In the genomic region with DNA sequence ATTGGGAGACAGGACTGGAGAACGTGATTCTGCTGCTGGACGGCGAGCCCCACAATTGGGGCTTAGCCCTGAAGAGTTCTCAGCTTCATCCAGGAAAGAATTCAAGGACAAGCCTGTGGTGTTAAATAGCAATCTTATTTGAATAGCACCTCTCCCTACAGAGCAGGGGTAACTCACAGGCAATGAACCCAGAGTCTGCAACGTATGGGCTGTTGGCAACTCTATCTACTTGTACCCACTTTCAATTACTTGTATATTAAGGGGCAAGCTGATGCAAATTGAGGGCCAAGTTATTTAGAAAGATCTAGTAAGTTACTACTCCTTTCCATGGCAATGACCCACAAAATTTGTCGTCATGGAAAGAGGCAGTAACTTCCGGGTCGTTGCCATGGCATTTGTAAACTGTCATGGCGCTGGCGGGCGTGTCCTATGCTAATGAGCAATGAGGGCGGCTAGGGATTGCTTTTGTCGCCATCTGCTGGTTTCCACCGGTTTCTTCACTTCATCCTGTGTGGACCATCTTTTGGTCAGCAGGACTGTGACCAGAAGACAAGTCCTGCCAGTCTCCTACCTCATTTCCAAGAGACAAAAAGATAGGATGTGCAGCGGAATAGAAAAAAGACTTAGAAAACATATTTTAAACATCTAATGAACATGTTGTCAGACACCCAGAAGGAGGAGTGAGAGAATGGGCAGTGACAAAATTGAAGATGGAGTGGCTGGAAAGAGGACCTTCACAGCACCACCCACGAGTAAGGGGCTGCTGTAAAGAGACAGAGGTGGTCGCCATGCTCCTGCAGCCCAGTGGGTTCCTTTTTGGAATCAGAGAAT, we compare ENCODE assay signal across 1 cellular context.
A peak's percentile ranks its signal among the peaks of the same experiment; 100 is the strongest.
TF ChIP-seq lines count a peak whose summit lies in the region.

No MANE protein-coding gene starts in this region.

TF ChIP-seq in K562, 482 proteins besides CTCF, POLR2A, EP300 and RAD21 (continued from another document and continues in another):
- TF ChIP-seq, protein P1, sequence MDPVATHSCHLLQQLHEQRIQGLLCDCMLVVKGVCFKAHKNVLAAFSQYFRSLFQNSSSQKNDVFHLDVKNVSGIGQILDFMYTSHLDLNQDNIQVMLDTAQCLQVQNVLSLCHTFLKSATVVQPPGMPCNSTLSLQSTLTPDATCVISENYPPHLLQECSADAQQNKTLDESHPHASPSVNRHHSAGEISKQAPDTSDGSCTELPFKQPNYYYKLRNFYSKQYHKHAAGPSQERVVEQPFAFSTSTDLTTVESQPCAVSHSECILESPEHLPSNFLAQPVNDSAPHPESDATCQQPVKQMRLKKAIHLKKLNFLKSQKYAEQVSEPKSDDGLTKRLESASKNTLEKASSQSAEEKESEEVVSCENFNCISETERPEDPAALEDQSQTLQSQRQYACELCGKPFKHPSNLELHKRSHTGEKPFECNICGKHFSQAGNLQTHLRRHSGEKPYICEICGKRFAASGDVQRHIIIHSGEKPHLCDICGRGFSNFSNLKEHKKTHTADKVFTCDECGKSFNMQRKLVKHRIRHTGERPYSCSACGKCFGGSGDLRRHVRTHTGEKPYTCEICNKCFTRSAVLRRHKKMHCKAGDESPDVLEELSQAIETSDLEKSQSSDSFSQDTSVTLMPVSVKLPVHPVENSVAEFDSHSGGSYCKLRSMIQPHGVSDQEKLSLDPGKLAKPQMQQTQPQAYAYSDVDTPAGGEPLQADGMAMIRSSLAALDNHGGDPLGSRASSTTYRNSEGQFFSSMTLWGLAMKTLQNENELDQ (CRISPR knock-in tag; IDR thresholded peaks at IDR 0.05; ENCODE audit: borderline replicate concordance): no peak
- TF ChIP-seq FOXJ2 (tag; IDR thresholded peaks at IDR 0.05) (peak; percentile 99), ZNF24 (IDR thresholded peaks at IDR 0.05) (no peak), ZNF445 (CRISPR knock-in tag; IDR thresholded peaks at IDR 0.05; ENCODE audit: low read depth) (no peak), TAF7 (tag; IDR thresholded peaks at IDR 0.05) (no peak), RHOXF2B (CRISPR knock-in tag; conservative IDR thresholded peaks at IDR 0.05) (no peak), RBBP5 (IDR thresholded peaks at IDR 0.05; ENCODE audit: borderline replicate concordance, insufficient read depth, low read length, poor library complexity, severe bottlenecking) (no peak), ZNF217 (CRISPR knock-in tag; IDR thresholded peaks at IDR 0.05) (no peak), SP2 (IDR thresholded peaks at IDR 0.05; ENCODE audit: extremely low read depth, low read depth, low read length, poor library complexity, severe bottlenecking) (no peak), CBX3 (IDR thresholded peaks at IDR 0.05; ENCODE audit: borderline replicate concordance in 1 of 2, low read length in 2 of 2) (peak in 1 of 2 experiments; percentile 47; a peak in 2 of 3 replicates), ERF (CRISPR knock-in tag; IDR thresholded peaks at IDR 0.05) (no peak), GABPA (tag; conservative IDR thresholded peaks at IDR 0.05; ENCODE audit: low read depth) (peak; percentile 98), ARID2 (IDR thresholded peaks at IDR 0.05) (peak; percentile 86; the same call in 1 of the 2 replicates), ZNF324 (CRISPR knock-in tag; IDR thresholded peaks at IDR 0.05) (no peak), ZNF57 (CRISPR knock-in tag; IDR thresholded peaks at IDR 0.05) (no peak), RUNX1 (IDR thresholded peaks at IDR 0.05; ENCODE audit: low read depth) (no peak), BCOR (IDR thresholded peaks at IDR 0.05) (no peak), PCBP2 (IDR thresholded peaks at IDR 0.05; ENCODE audit: low read depth, low read length, poor library complexity, severe bottlenecking) (no peak), SIN3A (IDR thresholded peaks at IDR 0.05; ENCODE audit: borderline replicate concordance in 2 of 2, control insufficient read depth in 1 of 2, low read depth in 2 of 2, low read length in 2 of 2) (peak; percentile 67 to 98; a peak in 3 of 4 replicates), KLF10 (CRISPR knock-in tag; IDR thresholded peaks at IDR 0.05) (no peak), HOXB6 (CRISPR knock-in tag; IDR thresholded peaks at IDR 0.05; ENCODE audit: borderline replicate concordance) (no peak), ZNF184 (CRISPR knock-in tag; IDR thresholded peaks at IDR 0.05) (no peak), U2AF2 (optimal IDR thresholded peaks at IDR 0.05; ENCODE audit: low read depth, low read length) (no peak), MYC (IDR thresholded peaks at IDR 0.05; ENCODE audit: low read depth, low read length) (peak; percentile 84), MYC (CRISPR knock-in tag; IDR thresholded peaks at IDR 0.05; ENCODE audit: borderline replicate concordance, low read depth) (no peak), BRF1 (IDR thresholded peaks at IDR 0.05; ENCODE audit: borderline replicate concordance, extremely low read depth, insufficient read length) (no peak), ZC3H8 (IDR thresholded peaks at IDR 0.05) (no peak), ZNF77 (CRISPR knock-in tag; IDR thresholded peaks at IDR 0.05) (no peak), E2F3 (CRISPR knock-in tag; IDR thresholded peaks at IDR 0.05) (no peak)
- TF ChIP-seq, protein P2, sequence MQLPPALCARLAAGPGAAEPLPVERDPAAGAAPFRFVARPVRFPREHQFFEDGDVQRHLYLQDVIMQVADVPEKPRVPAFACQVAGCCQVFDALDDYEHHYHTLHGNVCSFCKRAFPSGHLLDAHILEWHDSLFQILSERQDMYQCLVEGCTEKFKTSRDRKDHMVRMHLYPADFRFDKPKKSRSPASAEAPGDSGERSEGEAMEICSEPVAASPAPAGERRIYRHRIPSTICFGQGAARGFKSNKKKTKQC (CRISPR knock-in tag; IDR thresholded peaks at IDR 0.05): no peak
- TF ChIP-seq, protein P3, sequence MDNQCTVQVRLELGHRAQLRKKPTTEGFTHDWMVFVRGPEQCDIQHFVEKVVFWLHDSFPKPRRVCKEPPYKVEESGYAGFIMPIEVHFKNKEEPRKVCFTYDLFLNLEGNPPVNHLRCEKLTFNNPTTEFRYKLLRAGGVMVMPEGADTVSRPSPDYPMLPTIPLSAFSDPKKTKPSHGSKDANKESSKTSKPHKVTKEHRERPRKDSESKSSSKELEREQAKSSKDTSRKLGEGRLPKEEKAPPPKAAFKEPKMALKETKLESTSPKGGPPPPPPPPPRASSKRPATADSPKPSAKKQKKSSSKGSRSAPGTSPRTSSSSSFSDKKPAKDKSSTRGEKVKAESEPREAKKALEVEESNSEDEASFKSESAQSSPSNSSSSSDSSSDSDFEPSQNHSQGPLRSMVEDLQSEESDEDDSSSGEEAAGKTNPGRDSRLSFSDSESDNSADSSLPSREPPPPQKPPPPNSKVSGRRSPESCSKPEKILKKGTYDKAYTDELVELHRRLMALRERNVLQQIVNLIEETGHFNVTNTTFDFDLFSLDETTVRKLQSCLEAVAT (IDR thresholded peaks at IDR 0.05): no peak
- TF ChIP-seq, protein P4, sequence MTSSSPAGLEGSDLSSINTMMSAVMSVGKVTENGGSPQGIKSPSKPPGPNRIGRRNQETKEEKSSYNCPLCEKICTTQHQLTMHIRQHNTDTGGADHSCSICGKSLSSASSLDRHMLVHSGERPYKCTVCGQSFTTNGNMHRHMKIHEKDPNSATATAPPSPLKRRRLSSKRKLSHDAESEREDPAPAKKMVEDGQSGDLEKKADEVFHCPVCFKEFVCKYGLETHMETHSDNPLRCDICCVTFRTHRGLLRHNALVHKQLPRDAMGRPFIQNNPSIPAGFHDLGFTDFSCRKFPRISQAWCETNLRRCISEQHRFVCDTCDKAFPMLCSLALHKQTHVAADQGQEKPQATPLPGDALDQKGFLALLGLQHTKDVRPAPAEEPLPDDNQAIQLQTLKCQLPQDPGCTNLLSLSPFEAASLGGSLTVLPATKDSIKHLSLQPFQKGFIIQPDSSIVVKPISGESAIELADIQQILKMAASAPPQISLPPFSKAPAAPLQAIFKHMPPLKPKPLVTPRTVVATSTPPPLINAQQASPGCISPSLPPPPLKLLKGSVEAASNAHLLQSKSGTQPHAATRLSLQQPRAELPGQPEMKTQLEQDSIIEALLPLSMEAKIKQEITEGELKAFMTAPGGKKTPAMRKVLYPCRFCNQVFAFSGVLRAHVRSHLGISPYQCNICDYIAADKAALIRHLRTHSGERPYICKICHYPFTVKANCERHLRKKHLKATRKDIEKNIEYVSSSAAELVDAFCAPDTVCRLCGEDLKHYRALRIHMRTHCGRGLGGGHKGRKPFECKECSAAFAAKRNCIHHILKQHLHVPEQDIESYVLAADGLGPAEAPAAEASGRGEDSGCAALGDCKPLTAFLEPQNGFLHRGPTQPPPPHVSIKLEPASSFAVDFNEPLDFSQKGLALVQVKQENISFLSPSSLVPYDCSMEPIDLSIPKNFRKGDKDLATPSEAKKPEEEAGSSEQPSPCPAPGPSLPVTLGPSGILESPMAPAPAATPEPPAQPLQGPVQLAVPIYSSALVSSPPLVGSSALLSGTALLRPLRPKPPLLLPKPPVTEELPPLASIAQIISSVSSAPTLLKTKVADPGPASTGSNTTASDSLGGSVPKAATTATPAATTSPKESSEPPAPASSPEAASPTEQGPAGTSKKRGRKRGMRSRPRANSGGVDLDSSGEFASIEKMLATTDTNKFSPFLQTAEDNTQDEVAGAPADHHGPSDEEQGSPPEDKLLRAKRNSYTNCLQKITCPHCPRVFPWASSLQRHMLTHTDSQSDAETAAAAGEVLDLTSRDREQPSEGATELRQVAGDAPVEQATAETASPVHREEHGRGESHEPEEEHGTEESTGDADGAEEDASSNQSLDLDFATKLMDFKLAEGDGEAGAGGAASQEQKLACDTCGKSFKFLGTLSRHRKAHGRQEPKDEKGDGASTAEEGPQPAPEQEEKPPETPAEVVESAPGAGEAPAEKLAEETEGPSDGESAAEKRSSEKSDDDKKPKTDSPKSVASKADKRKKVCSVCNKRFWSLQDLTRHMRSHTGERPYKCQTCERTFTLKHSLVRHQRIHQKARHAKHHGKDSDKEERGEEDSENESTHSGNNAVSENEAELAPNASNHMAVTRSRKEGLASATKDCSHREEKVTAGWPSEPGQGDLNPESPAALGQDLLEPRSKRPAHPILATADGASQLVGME (CRISPR knock-in tag; IDR thresholded peaks at IDR 0.05): no peak
- TF ChIP-seq, protein P5, sequence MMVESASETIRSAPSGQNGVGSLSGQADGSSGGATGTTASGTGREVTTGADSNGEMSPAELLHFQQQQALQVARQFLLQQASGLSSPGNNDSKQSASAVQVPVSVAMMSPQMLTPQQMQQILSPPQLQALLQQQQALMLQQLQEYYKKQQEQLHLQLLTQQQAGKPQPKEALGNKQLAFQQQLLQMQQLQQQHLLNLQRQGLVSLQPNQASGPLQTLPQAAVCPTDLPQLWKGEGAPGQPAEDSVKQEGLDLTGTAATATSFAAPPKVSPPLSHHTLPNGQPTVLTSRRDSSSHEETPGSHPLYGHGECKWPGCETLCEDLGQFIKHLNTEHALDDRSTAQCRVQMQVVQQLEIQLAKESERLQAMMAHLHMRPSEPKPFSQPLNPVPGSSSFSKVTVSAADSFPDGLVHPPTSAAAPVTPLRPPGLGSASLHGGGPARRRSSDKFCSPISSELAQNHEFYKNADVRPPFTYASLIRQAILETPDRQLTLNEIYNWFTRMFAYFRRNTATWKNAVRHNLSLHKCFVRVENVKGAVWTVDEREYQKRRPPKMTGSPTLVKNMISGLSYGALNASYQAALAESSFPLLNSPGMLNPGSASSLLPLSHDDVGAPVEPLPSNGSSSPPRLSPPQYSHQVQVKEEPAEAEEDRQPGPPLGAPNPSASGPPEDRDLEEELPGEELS (CRISPR knock-in tag; IDR thresholded peaks at IDR 0.05; ENCODE audit: borderline replicate concordance): no peak
- TF ChIP-seq, protein P6, sequence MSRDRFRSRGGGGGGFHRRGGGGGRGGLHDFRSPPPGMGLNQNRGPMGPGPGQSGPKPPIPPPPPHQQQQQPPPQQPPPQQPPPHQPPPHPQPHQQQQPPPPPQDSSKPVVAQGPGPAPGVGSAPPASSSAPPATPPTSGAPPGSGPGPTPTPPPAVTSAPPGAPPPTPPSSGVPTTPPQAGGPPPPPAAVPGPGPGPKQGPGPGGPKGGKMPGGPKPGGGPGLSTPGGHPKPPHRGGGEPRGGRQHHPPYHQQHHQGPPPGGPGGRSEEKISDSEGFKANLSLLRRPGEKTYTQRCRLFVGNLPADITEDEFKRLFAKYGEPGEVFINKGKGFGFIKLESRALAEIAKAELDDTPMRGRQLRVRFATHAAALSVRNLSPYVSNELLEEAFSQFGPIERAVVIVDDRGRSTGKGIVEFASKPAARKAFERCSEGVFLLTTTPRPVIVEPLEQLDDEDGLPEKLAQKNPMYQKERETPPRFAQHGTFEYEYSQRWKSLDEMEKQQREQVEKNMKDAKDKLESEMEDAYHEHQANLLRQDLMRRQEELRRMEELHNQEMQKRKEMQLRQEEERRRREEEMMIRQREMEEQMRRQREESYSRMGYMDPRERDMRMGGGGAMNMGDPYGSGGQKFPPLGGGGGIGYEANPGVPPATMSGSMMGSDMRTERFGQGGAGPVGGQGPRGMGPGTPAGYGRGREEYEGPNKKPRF (IDR thresholded peaks at IDR 0.05; ENCODE audit: low read depth, low read length): no peak
- TF ChIP-seq, protein P7, sequence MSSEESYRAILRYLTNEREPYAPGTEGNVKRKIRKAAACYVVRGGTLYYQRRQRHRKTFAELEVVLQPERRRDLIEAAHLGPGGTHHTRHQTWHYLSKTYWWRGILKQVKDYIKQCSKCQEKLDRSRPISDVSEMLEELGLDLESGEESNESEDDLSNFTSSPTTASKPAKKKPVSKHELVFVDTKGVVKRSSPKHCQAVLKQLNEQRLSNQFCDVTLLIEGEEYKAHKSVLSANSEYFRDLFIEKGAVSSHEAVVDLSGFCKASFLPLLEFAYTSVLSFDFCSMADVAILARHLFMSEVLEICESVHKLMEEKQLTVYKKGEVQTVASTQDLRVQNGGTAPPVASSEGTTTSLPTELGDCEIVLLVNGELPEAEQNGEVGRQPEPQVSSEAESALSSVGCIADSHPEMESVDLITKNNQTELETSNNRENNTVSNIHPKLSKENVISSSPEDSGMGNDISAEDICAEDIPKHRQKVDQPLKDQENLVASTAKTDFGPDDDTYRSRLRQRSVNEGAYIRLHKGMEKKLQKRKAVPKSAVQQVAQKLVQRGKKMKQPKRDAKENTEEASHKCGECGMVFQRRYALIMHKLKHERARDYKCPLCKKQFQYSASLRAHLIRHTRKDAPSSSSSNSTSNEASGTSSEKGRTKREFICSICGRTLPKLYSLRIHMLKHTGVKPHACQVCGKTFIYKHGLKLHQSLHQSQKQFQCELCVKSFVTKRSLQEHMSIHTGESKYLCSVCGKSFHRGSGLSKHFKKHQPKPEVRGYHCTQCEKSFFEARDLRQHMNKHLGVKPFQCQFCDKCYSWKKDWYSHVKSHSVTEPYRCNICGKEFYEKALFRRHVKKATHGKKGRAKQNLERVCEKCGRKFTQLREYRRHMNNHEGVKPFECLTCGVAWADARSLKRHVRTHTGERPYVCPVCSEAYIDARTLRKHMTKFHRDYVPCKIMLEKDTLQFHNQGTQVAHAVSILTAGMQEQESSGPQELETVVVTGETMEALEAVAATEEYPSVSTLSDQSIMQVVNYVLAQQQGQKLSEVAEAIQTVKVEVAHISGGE (CRISPR knock-in tag; IDR thresholded peaks at IDR 0.05): no peak
- TF ChIP-seq, protein P8, sequence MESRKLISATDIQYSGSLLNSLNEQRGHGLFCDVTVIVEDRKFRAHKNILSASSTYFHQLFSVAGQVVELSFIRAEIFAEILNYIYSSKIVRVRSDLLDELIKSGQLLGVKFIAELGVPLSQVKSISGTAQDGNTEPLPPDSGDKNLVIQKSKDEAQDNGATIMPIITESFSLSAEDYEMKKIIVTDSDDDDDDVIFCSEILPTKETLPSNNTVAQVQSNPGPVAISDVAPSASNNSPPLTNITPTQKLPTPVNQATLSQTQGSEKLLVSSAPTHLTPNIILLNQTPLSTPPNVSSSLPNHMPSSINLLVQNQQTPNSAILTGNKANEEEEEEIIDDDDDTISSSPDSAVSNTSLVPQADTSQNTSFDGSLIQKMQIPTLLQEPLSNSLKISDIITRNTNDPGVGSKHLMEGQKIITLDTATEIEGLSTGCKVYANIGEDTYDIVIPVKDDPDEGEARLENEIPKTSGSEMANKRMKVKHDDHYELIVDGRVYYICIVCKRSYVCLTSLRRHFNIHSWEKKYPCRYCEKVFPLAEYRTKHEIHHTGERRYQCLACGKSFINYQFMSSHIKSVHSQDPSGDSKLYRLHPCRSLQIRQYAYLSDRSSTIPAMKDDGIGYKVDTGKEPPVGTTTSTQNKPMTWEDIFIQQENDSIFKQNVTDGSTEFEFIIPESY (CRISPR knock-in tag; IDR thresholded peaks at IDR 0.05): 0 out of 2 replicates have a peak, but pooled peaks have one; percentile 14
